In genomic region chr5:157719231-157719630, GRCh38 we compare ENCODE assay signal across 22 cellular contexts. TPM values are rescaled to one million over a fixed set of nuclear protein-coding genes. Genes with fewer than 3 reads are reported as not detected.
DNase-seq lines count a peak whose midpoint lies in the region; ATAC-seq and TF ChIP-seq lines count a peak whose summit lies in the region.
"Had no signal": no experiment of that assay in that cellular context is flagged by ENCODE, and none has a peak within 500 bp of the region (broad histone marks: within the 10 kb centered on the region; RNA-seq: fewer than 3 reads in every experiment).

No MANE protein-coding gene starts in this region.

- POLR2A ChIA-PET in PC-3 (lab: Charles Lee; ENCODE audit: unreplicated experiment): interaction anchor here (0.6 kb wide), 1 partner anchor 107 kb away, joined by 3 read pairs; no protein-coding TSS in a partner anchor

- no peak overlapping the region for H2BK120ac ChIP-seq in H9 (ENCODE audit: low read depth, low read length, poor library complexity, severe bottlenecking)
- no peak overlapping the region for H2BK120ac ChIP-seq in mesendoderm (ENCODE audit: low read depth, low read length)

- H3K18ac ChIP-seq in H9 (ENCODE audit: insufficient read length, low read depth, low read length) (no peak overlapping the region), mesendoderm (ENCODE audit: low read length) (no peak overlapping the region)

- H3K27me3 Mint-ChIP-seq in H9 (ENCODE audit: low read depth): peaks cover 5% of the 10 kb centered on the region
- H3K27me3 Mint-ChIP-seq: CD4-positive, alpha-beta memory T cell had no signal

- no peak overlapping the region for H2BK12ac ChIP-seq in H9 (ENCODE audit: insufficient read length, low read depth, low read length)

- no peaks in the 10 kb centered on the region for H3K79me1 ChIP-seq in H9 (ENCODE audit: insufficient read depth, low read depth, low read length, poor library complexity, severe bottlenecking)
- H3K79me1 ChIP-seq in mesendoderm (ENCODE audit: low read length): no peaks in the 10 kb centered on the region

- no peak overlapping the region for H2BK15ac ChIP-seq in H9 (ENCODE audit: low read depth, low read length)
- no peak overlapping the region for H2BK15ac ChIP-seq in mesendoderm (replicated peaks; ENCODE audit: low read depth)

- intact Hi-C loops in PC-3 (cut with micrococcal nuclease): loop anchor here (2.0 kb wide), 2 partner anchors 112 to 144 kb away; partner anchors contain the start of gene ADAM19

- H4K5ac ChIP-seq in H9 (ENCODE audit: insufficient read length, low read depth, low read length) (no peak overlapping the region), mesendoderm (ENCODE audit: low read length) (no peak overlapping the region)

- H4K20me1 ChIP-seq in H9 (ENCODE audit: control insufficient read depth, insufficient read depth, insufficient read length): no peaks in the 10 kb centered on the region
- no peaks in the 10 kb centered on the region for H4K20me1 ChIP-seq in PC-3 (ENCODE audit: low read length)
- H4K20me1 ChIP-seq: BLaER1 treated with 17β-estradiol and CSF1 and Interleukin-3, amounts not matched to agents 10 nM and 100 nM had no signal

- no peak overlapping the region for H3K27ac ChIP-seq in H9 (ENCODE audit: insufficient read length, low read depth, low read length)
- H3K27ac ChIP-seq in PC-3 (ENCODE audit: low read length): peak overlapping the region; percentile 58; the same call in 1 of the 2 replicates
- H3K27ac ChIP-seq in mesendoderm (ENCODE audit: low read depth, low read length): no peak overlapping the region
- H3K27ac ChIP-seq in substantia nigra (ENCODE audit: low read depth, low read length, poor library complexity, severe bottlenecking): peak overlapping the region; percentile 51
- H3K27ac ChIP-seq: BLaER1 treated with 17β-estradiol and CSF1 and Interleukin-3, amounts not matched to agents 10 nM and 100 nM; SK-N-MC had no signal

- H3K4ac ChIP-seq in H9 (ENCODE audit: low read depth, low read length) (no peak overlapping the region), mesendoderm (ENCODE audit: low read depth, low read length) (no peak overlapping the region)

- H2BK5ac ChIP-seq in H9 (ENCODE audit: insufficient read length, low read length): no peak overlapping the region
- H2BK5ac ChIP-seq in mesendoderm (ENCODE audit: low read length): no peak overlapping the region

- no peak overlapping the region for H2BK20ac ChIP-seq in H9 (ENCODE audit: low read depth, low read length, poor library complexity, severe bottlenecking)

- no peaks in the 10 kb centered on the region for H3K36me3 ChIP-seq in PC-3 (ENCODE audit: low read depth, low read length)
- H3K36me3 ChIP-seq in mesendoderm (ENCODE audit: control insufficient read depth, insufficient read depth, low read length): no peaks in the 10 kb centered on the region
- H3K36me3 ChIP-seq: BLaER1 treated with 17β-estradiol and CSF1 and Interleukin-3, amounts not matched to agents 10 nM and 100 nM; HAP-1 had no signal

- H3K36me3 Mint-ChIP-seq in H9 (ENCODE audit: insufficient read depth in 1 of 3, low read depth in 3 of 3): peaks cover 3 to 9% (median 6%) of the 10 kb centered on the region in 3 experiments
- H3K36me3 Mint-ChIP-seq: CD4-positive, alpha-beta memory T cell had no signal

- no peaks in the 10 kb centered on the region for H3K79me2 ChIP-seq in H9 (ENCODE audit: insufficient read depth, low read length)
- H3K79me2 ChIP-seq in PC-3 (ENCODE audit: low read length): no peaks in the 10 kb centered on the region
- no peaks in the 10 kb centered on the region for H3K79me2 ChIP-seq in mesendoderm (ENCODE audit: control insufficient read depth, insufficient read depth, low read length)

- H3K9ac ChIP-seq in H9 (ENCODE audit: extremely low read depth, insufficient read length, low read length) (no peak overlapping the region), PC-3 (ENCODE audit: low read length) (no peak overlapping the region), mesendoderm (ENCODE audit: low read length) (no peak overlapping the region)
- H3K9ac ChIP-seq: BLaER1 treated with 17β-estradiol and CSF1 and Interleukin-3, amounts not matched to agents 10 nM and 100 nM had no signal

- H3K56ac ChIP-seq in H9 (ENCODE audit: insufficient read length, low read depth, low read length): no peak overlapping the region
- H3K56ac ChIP-seq in mesendoderm (ENCODE audit: low read length): no peak overlapping the region

- DNase-seq in H9: peak; percentile 54
- DNase-seq in PC-3: no peak
- DNase-seq in mesendoderm: peak; percentile 35
- DNase-seq in substantia nigra (lab: John Stamatoyannopoulos, UW): no peak
- DNase-seq in NCI-H1048 (lab: John Stamatoyannopoulos, UW): no peak
- no peak for DNase-seq in GM10266 (ENCODE audit: extremely low spot score)
- DNase-seq in cerebellar nuclear complex (lab: John Stamatoyannopoulos, UW): no peak
- DNase-seq: COR-L47, KG1, NCI-H1092, NCI-H1417 treated with DMSO at 0.1 percent for 48 hours, NCI-H526 treated with DMSO at 0.1 percent for 48 hours, SIG-M5 had no signal

- H3K23ac ChIP-seq in H9 (ENCODE audit: insufficient read length, low read depth, low read length) (no peak overlapping the region), mesendoderm (ENCODE audit: low read length) (no peak overlapping the region)

- H2AFZ ChIP-seq in H9 (ENCODE audit: low read length) (peak overlapping the region; percentile 25), PC-3 (ENCODE audit: low read length) (peak overlapping the region; percentile 8; the same call in 1 of the 2 replicates)

- H3K14ac ChIP-seq in H9 (ENCODE audit: insufficient read depth, low read length): no peak overlapping the region

- no peak overlapping the region for H3T11ph ChIP-seq in H9 (ENCODE audit: low read length)

- no CpG with 5 or more reads among the region's 2 CpGs for WGBS in H9 (ENCODE audit: extremely low coverage, insufficient read length, low lambda C conversion rate)
- WGBS in mesendoderm (ENCODE audit: extremely low coverage, insufficient coverage, low lambda C conversion rate): no CpG with 5 or more reads among the region's 2 CpGs

- no peak overlapping the region; a peak in 2 of 7 replicates for H3K27ac Mint-ChIP-seq in H9

- H4K8ac ChIP-seq in H9 (replicated peaks; ENCODE audit: insufficient read length, low read depth, low read length): no peak overlapping the region
- no peak overlapping the region for H4K8ac ChIP-seq in mesendoderm (ENCODE audit: low read depth, low read length)

- H4K91ac ChIP-seq in H9 (ENCODE audit: insufficient read length, low read depth, low read length): no peak overlapping the region

- H3K4me3 Mint-ChIP-seq in H9: no peak overlapping the region

- H3F3A ChIP-seq in PC-3 (ENCODE audit: low read length, unreplicated experiment): no peaks in the 10 kb centered on the region

- H3K4me3 ChIP-seq in PC-3 (ENCODE audit: low read length): no peak overlapping the region
- H3K4me3 ChIP-seq in mesendoderm (ENCODE audit: low read length): no peak overlapping the region
- H3K4me3 ChIP-seq: A549; BLaER1 treated with 17β-estradiol and CSF1 and Interleukin-3, amounts not matched to agents 10 nM and 100 nM; HAP-1; SK-N-MC had no signal

- ATAC-seq in PC-3: no peak

- H3K9me3 ChIP-seq in H9 (ENCODE audit: control insufficient read depth, low read depth, low read length) (no peaks in the 10 kb centered on the region), PC-3 (ENCODE audit: low read length) (no peaks in the 10 kb centered on the region)
- H3K9me3 ChIP-seq: A549, HAP-1 had no signal

- H3K23me2 ChIP-seq in H9 (ENCODE audit: insufficient read length, low read depth, low read length, poor library complexity, severe bottlenecking): no peaks in the 10 kb centered on the region

- TF ChIP-seq CTCF in H9 (conservative IDR thresholded peaks at IDR 0.05) (no peak), PC-3 (conservative IDR thresholded peaks at IDR 0.05; ENCODE audit: low read depth, low read length) (no peak), GM10266 (IDR thresholded peaks at IDR 0.05; ENCODE audit: control insufficient read depth, insufficient read depth, low read depth, missing control alignments) (no peak)

- H3K9me2 ChIP-seq in PC-3 (replicated peaks; ENCODE audit: low read length): no peaks in the 10 kb centered on the region

- no peak overlapping the region for H3K4me2 ChIP-seq in H9 (ENCODE audit: insufficient read depth, insufficient read length, low read length)
- H3K4me2 ChIP-seq in PC-3 (ENCODE audit: low read length): no peak overlapping the region
- H3K4me2 ChIP-seq in mesendoderm (ENCODE audit: low read length): no peak overlapping the region
- H3K4me2 ChIP-seq: A549 had no signal

- peaks cover 3 to 7% of the 10 kb centered on the region in 2 experiments; a peak in 2 of 4 replicates for H3K4me1 Mint-ChIP-seq in H9

- peaks cover 2 to 6% of the 10 kb centered on the region in 2 experiments; a peak in 4 of 5 replicates for H3K9me3 Mint-ChIP-seq in H9
- H3K9me3 Mint-ChIP-seq: HFFc6 had no signal

- BruUV-seq in PC-3 (replicated peaks; lab: Mats Ljungman, UMichigan): no TSS peak

- no peaks in the 10 kb centered on the region; the same call in 1 of the 2 replicates for H3K4me1 ChIP-seq in H9 (ENCODE audit: insufficient read depth, low read length)
- peaks cover 20% of the 10 kb centered on the region for H3K4me1 ChIP-seq in PC-3 (ENCODE audit: insufficient read depth, low read length)
- no peaks in the 10 kb centered on the region for H3K4me1 ChIP-seq in mesendoderm (ENCODE audit: control insufficient read depth, low read depth, low read length)
- H3K4me1 ChIP-seq: A549 had no signal

- CTCF ChIA-PET in PC-3 (lab: Charles Lee): interaction anchor here (0.6 to 1.2 kb wide), 4 partner anchors 24 to 391 kb away, joined by 3 to 9 read pairs (median 6); partner anchors contain the start of gene LSM11

- no peak overlapping the region for H2AK5ac ChIP-seq in H9 (ENCODE audit: insufficient read length, low read length)
- no peak overlapping the region for H2AK5ac ChIP-seq in mesendoderm (ENCODE audit: low read length)

- no peaks in the 10 kb centered on the region for H3K27me3 ChIP-seq in H9 (ENCODE audit: insufficient read depth, low read length)
- H3K27me3 ChIP-seq in PC-3 (ENCODE audit: low read length): no peaks in the 10 kb centered on the region
- no peaks in the 10 kb centered on the region for H3K27me3 ChIP-seq in mesendoderm (ENCODE audit: insufficient read depth, low read length, poor library complexity)
- H3K27me3 ChIP-seq: BLaER1 treated with 17β-estradiol and CSF1 and Interleukin-3, amounts not matched to agents 10 nM and 100 nM had no signal

RNA-seq across cellular contexts. Expression of gene THG1L, which starts 12.0 kb away (rescaled TPM):
- total RNA-seq in H9 (2021) (12.9 and 13.5 TPM in 2 replicates), PC-3 (2014; rRNA removed) (45.1 and 45.3 TPM in 2 replicates)
- polyA plus RNA-seq in mesendoderm (2013, experiment 1 of 2): 13.7 TPM
- polyA plus RNA-seq in mesendoderm (2013, experiment 2 of 2): 12.8 TPM

RNA-seq across cellular contexts. Expression of gene LSM11, which starts 24.3 kb away (rescaled TPM):
- total RNA-seq in H9 (2021) (4.5 and 4.7 TPM in 2 replicates), PC-3 (2014; rRNA removed) (5.0 and 5.1 TPM in 2 replicates)
- 1.5 TPM for polyA plus RNA-seq in mesendoderm (2013, experiment 1 of 2)
- 1.5 TPM for polyA plus RNA-seq in mesendoderm (2013, experiment 2 of 2)

RNA-seq across cellular contexts. Expression of gene C5orf52, which starts 47.9 kb away (rescaled TPM):
- not detected in 2 replicates for total RNA-seq in H9 (2021)
- total RNA-seq in PC-3 (2014; rRNA removed): 0.84 TPM in 1 of 2 replicates, not detected in the other
- not detected for polyA plus RNA-seq in mesendoderm (2013, experiment 1 of 2)
- polyA plus RNA-seq in mesendoderm (2013, experiment 2 of 2): not detected
- total RNA-seq: CD4-positive, alpha-beta memory T cell; HFFc6; IMR-90; NCI-H460; OCI-LY7 had no signal
- polyA plus RNA-seq: A549; CD4-positive, alpha-beta memory T cell; IMR-90 had no signal

Comparison
In these comparisons a context has a peak if more than half of its experiments do, and no peak if none do; other contexts are left out.
1. DNase-seq: peak in H9 (single experiment) and mesendoderm (single experiment); none in PC-3 (single experiment), substantia nigra (0 of 49), NCI-H1048 (single experiment), GM10266 (single experiment) and cerebellar nuclear complex (0 of 2).
2. H3K27ac ChIP-seq: peak in PC-3 (single experiment) and substantia nigra (single experiment); none in H9 (single experiment) and mesendoderm (single experiment).